Comparison of ENCODE assay signal across 23 cellular contexts in the genomic region with DNA sequence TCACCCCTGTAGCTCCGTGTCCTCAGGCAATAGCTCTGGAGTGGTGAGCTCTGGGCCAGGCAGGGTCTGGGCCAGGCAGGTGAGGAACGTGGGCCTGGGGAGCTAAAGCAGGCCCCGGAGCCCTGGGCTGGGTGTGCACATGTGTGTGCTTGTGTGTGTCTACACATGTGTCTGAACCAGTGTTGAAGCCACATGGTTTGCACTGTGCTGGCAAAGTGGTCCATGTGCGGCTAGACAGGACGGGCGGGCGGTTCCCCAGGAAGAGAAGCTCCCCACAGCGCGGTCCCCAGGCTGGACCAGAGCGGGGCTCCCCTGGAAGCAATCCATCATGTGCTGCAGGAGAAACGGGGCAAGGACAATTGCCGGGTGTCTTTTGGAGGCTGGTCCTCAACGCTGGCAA.
"Had no signal": no experiment of that assay in that cellular context is flagged by ENCODE, and none has a peak within 500 bp of the region (broad histone marks: within the 10 kb centered on the region; RNA-seq: fewer than 3 reads in every experiment).

No MANE protein-coding gene starts in this region.

- H3K9ac ChIP-seq: neural progenitor cell had no signal

- H3K4me1 Mint-ChIP-seq: memory B cell; stimulated activated memory B cell treated with anti-CD40 and anti-IgM and Interleukin-4, amounts not matched to agents 10 μg/mL and 1 μg/mL and 100 μg/mL, for 72 hours had no signal

- DNase-seq: dorsolateral prefrontal cortex; effector CD4-positive, alpha-beta T cell; foreskin fibroblast; gastrocnemius medialis; head of caudate nucleus; nucleus accumbens; posterior cingulate gyrus; psoas muscle; spleen; stimulated activated CD4-positive, alpha-beta T cell treated with anti-CD3 and anti-CD28 coated beads, Interleukin-4, amount 100 ng/mL, for 4 hours; stimulated activated naive CD8-positive, alpha-beta T cell treated with anti-CD3 and anti-CD28 coated beads, Interleukin-15, Interleukin-2, amounts not matched to agents 100 U/mL and 50 U/mL, for 24 hours; substantia nigra; transverse colon had no signal

- H3K9me3 Mint-ChIP-seq: memory B cell; nephron; neural progenitor cell; stimulated activated memory B cell treated with anti-CD40 and anti-IgM and Interleukin-4, amounts not matched to agents 10 μg/mL and 1 μg/mL and 100 μg/mL, for 72 hours had no signal

- H3K4me3 ChIP-seq: dorsolateral prefrontal cortex, gastrocnemius medialis, lung, neural progenitor cell, psoas muscle, skin epidermis, spleen, transverse colon had no signal

- H3K27me3 ChIP-seq: neural progenitor cell had no signal

- H3K36me3 ChIP-seq: gastrocnemius medialis, neural progenitor cell, spleen, transverse colon had no signal

- ATAC-seq: esophagus mucosa; gastrocnemius medialis; left lobe of liver; psoas muscle; right cardiac atrium; stimulated activated memory B cell treated with anti-CD40 and anti-IgM and Interleukin-4, amounts not matched to agents 10 μg/mL and 1 μg/mL and 100 μg/mL, for 72 hours; stimulated activated naive CD8-positive, alpha-beta T cell treated with anti-CD3 and anti-CD28 coated beads, Interleukin-15, Interleukin-2, amounts not matched to agents 100 U/mL and 50 U/mL, for 24 hours had no signal

- H3K27ac Mint-ChIP-seq: memory B cell; nephron; neural progenitor cell; stimulated activated memory B cell treated with anti-CD40 and anti-IgM and Interleukin-4, amounts not matched to agents 10 μg/mL and 1 μg/mL and 100 μg/mL, for 72 hours had no signal

- H3K4me3 Mint-ChIP-seq: memory B cell; nephron; neural progenitor cell; stimulated activated memory B cell treated with anti-CD40 and anti-IgM and Interleukin-4, amounts not matched to agents 10 μg/mL and 1 μg/mL and 100 μg/mL, for 72 hours had no signal

- H3K27ac ChIP-seq: epithelial cell of prostate, gastrocnemius medialis, neural progenitor cell, psoas muscle, skin epidermis, spleen, transverse colon had no signal

- H3K4me1 ChIP-seq: gastrocnemius medialis, psoas muscle, transverse colon had no signal

- H3K9me3 ChIP-seq: gastrocnemius medialis, psoas muscle, spleen, transverse colon had no signal

- H3K4me2 ChIP-seq: neural progenitor cell had no signal

- H3K36me3 Mint-ChIP-seq: memory B cell; neural progenitor cell; stimulated activated memory B cell treated with anti-CD40 and anti-IgM and Interleukin-4, amounts not matched to agents 10 μg/mL and 1 μg/mL and 100 μg/mL, for 72 hours had no signal
